Comparison of ENCODE assay signal across 8 cellular contexts in genomic region chr7:100396421-100396982, GRCh38. TPM values are rescaled to one million over a fixed set of nuclear protein-coding genes. Genes with fewer than 3 reads are reported as not detected.
DNase-seq lines count a peak whose midpoint lies in the region; ATAC-seq and TF ChIP-seq lines count a peak whose summit lies in the region.

No MANE protein-coding gene starts in this region.

- TF ChIP-seq CTCF in omental fat pad (IDR thresholded peaks at IDR 0.05) = no peak

- H3K36me3 Mint-ChIP-seq in activated CD4-positive, alpha-beta T cell treated with anti-CD3 and anti-CD28 coated beads, Interleukin-2, amount 10 ng/mL, durations not matched to agents 7 days and 5 days (ENCODE audit: low read depth) = no peaks in the 10 kb centered on the region

- peak; percentile 84 for ATAC-seq in HG03108 (IDR thresholded peaks at IDR 0.05; ENCODE audit: unreplicated experiment)
- no peak for ATAC-seq in omental fat pad (ENCODE audit: low FRiP score)

- POLR2A ChIA-PET in activated CD4-positive, alpha-beta T cell treated with anti-CD3 and anti-CD28 coated beads, Interleukin-2, amount 10 ng/mL, durations not matched to agents 7 days and 5 days (lab: Charles Lee) = no interaction called here

- no peaks in the 10 kb centered on the region for H3K9me3 Mint-ChIP-seq in activated CD4-positive, alpha-beta T cell treated with anti-CD3 and anti-CD28 coated beads, Interleukin-2, amount 10 ng/mL, durations not matched to agents 7 days and 5 days

- H3K4me3 Mint-ChIP-seq in activated CD4-positive, alpha-beta T cell treated with anti-CD3 and anti-CD28 coated beads, Interleukin-2, amount 10 ng/mL, durations not matched to agents 7 days and 5 days = peak overlapping the region; percentile 58

- peaks cover 27% of the 10 kb centered on the region for H3K4me1 Mint-ChIP-seq in activated CD4-positive, alpha-beta T cell treated with anti-CD3 and anti-CD28 coated beads, Interleukin-2, amount 10 ng/mL, durations not matched to agents 7 days and 5 days

- peak overlapping the region; percentile 92 for H3K27ac Mint-ChIP-seq in activated CD4-positive, alpha-beta T cell treated with anti-CD3 and anti-CD28 coated beads, Interleukin-2, amount 10 ng/mL, durations not matched to agents 7 days and 5 days

- CTCF ChIA-PET in activated CD4-positive, alpha-beta T cell treated with anti-CD3 and anti-CD28 coated beads, Interleukin-2, amount 10 ng/mL, durations not matched to agents 7 days and 5 days (lab: Charles Lee) = no interaction called here

- DNase-seq in activated effector memory CD4-positive, alpha-beta T cell treated with anti-CD3 and anti-CD28 coated beads, Interleukin-2, amount 50 U/mL, for 16 hours = peak; percentile 76
- no peak for DNase-seq in activated effector memory CD4-positive, alpha-beta T cell treated with Interleukin-2 at 50 U/mL for 16 hours
- DNase-seq in activated CD4-positive, alpha-beta T cell treated with anti-CD3 and anti-CD28 coated beads, Interleukin-2, amount 10 ng/mL, durations not matched to agents 7 days and 5 days = peak; percentile 75
- peak; percentile 24 to 47 (median 42) for DNase-seq in stimulated activated CD4-positive, alpha-beta T cell treated with anti-CD3 and anti-CD28 coated beads, TNF-alpha, amount 100 ng/mL, for 48 hours (ENCODE audit: low read depth in 3 of 3)
- DNase-seq in amygdala (lab: John Stamatoyannopoulos, UW) (no peak), NCI-H2171 treated with DMSO at 0.1 percent for 48 hours (lab: John Stamatoyannopoulos, UW) (no peak), omental fat pad (ENCODE audit: low spot score) (no peak)

- peaks cover 30% of the 10 kb centered on the region for H3K27me3 Mint-ChIP-seq in activated CD4-positive, alpha-beta T cell treated with anti-CD3 and anti-CD28 coated beads, Interleukin-2, amount 10 ng/mL, durations not matched to agents 7 days and 5 days

RNA-seq across cellular contexts. Expression of gene PILRA, which starts 23.2 kb away (rescaled TPM):
- total RNA-seq in activated CD4-positive, alpha-beta T cell treated with anti-CD3 and anti-CD28 coated beads, Interleukin-2, amount 10 ng/mL, durations not matched to agents 7 days and 5 days = 1 to 10 TPM; 1.8 to 2.7 TPM
- total RNA-seq in omental fat pad = 10 to 100 TPM in 2 of 4 donors, 1 to 10 TPM in 2; 8.6 to 36.9 (median 13.4) TPM

RNA-seq across cellular contexts. Expression of gene ZCWPW1, which starts 32.0 kb away (rescaled TPM):
- total RNA-seq in activated CD4-positive, alpha-beta T cell treated with anti-CD3 and anti-CD28 coated beads, Interleukin-2, amount 10 ng/mL, durations not matched to agents 7 days and 5 days = 1 to 10 TPM; 2.4 to 2.7 TPM
- total RNA-seq in omental fat pad = 1 to 10 TPM; 2.8 to 5.8 (median 3.6) TPM

RNA-seq across cellular contexts. Expression of gene MEPCE, which starts 33.1 kb away (rescaled TPM):
- total RNA-seq in activated CD4-positive, alpha-beta T cell treated with anti-CD3 and anti-CD28 coated beads, Interleukin-2, amount 10 ng/mL, durations not matched to agents 7 days and 5 days = 10 to 100 TPM; 49.1 to 50.5 TPM
- total RNA-seq in omental fat pad = 10 to 100 TPM; 23.6 to 49.5 (median 36.6) TPM

RNA-seq across cellular contexts. Expression of gene PILRB, which starts 38.6 kb away (rescaled TPM):
- total RNA-seq in activated CD4-positive, alpha-beta T cell treated with anti-CD3 and anti-CD28 coated beads, Interleukin-2, amount 10 ng/mL, durations not matched to agents 7 days and 5 days = 10 to 100 TPM; 50.6 to 56.2 TPM
- 10 to 100 TPM; 25.0 to 83.5 (median 36.9) TPM for total RNA-seq in omental fat pad

RNA-seq across cellular contexts. Expression of gene PPP1R35, which starts 39.8 kb away (rescaled TPM):
- total RNA-seq in activated CD4-positive, alpha-beta T cell treated with anti-CD3 and anti-CD28 coated beads, Interleukin-2, amount 10 ng/mL, durations not matched to agents 7 days and 5 days = 10 to 100 TPM; 67.9 to 77.9 TPM
- 10 to 100 TPM in 3 of 4 donors, 1 to 10 TPM in 1; 6.1 to 22.2 (median 17.7) TPM for total RNA-seq in omental fat pad

Comparison
In these comparisons a context has a peak if more than half of its experiments do, and no peak if none do; other contexts are left out.
1. DNase-seq: peak in activated effector memory CD4-positive, alpha-beta T cell treated with anti-CD3 and anti-CD28 coated beads, Interleukin-2, amount 50 U/mL, for 16 hours (single experiment), activated CD4-positive, alpha-beta T cell treated with anti-CD3 and anti-CD28 coated beads, Interleukin-2, amount 10 ng/mL, durations not matched to agents 7 days and 5 days (single experiment) and stimulated activated CD4-positive, alpha-beta T cell treated with anti-CD3 and anti-CD28 coated beads, TNF-alpha, amount 100 ng/mL, for 48 hours (3 of 3); none in activated effector memory CD4-positive, alpha-beta T cell treated with Interleukin-2 at 50 U/mL for 16 hours (single experiment), amygdala (0 of 56), NCI-H2171 treated with DMSO at 0.1 percent for 48 hours (single experiment) and omental fat pad (single experiment).